Comparison of ENCODE assay signal across 16 cellular contexts in genomic region chr4:66927937-66928336, GRCh38.
DNase-seq lines count a peak whose midpoint lies in the region; ATAC-seq, FAIRE-seq and TF ChIP-seq lines count a peak whose summit lies in the region.
"Had no signal": no experiment of that assay in that cellular context is flagged by ENCODE, and none has a peak within 500 bp of the region (broad histone marks: within the 10 kb centered on the region; RNA-seq: fewer than 3 reads in every experiment).

No MANE protein-coding gene starts in this region.

- ATAC-seq in GM18517 (IDR thresholded peaks at IDR 0.05; ENCODE audit: unreplicated experiment) = no peak
- ATAC-seq: SK-N-SH treated with all-trans-retinoic acid at 6 μM for 48 hours, WTC11 had no signal

- DNase-seq in DMS79 treated with DMSO at 0.1 percent for 48 hours (lab: John Stamatoyannopoulos, UW) (peak; percentile 62), NCI-H187 treated with DMSO at 0.1 percent for 48 hours (lab: John Stamatoyannopoulos, UW) (peak; percentile 84), NCI-H69 (lab: John Stamatoyannopoulos, UW) (peak; percentile 95), myocyte (ENCODE audit: low read depth) (peak; percentile 9), H54 (ENCODE audit: insufficient read length, low spot score) (no peak), D721Med (ENCODE audit: insufficient read length, low spot score) (no peak)
- no peak for DNase-seq in effector CD4-positive, alpha-beta T cell
- DNase-seq: activated naive CD8-positive, alpha-beta T cell treated with anti-CD3 and anti-CD28 coated beads, Interleukin-2, amount 10 ng/mL, durations not matched to agents 7 days and 5 days; glutamatergic neuron; kidney; MM.1S; stimulated activated CD4-positive, alpha-beta T cell treated with anti-CD3 and anti-CD28 coated beads, Interleukin-2, amount 100 ng/mL, for 24 hours; trophoblast cell had no signal

- TF ChIP-seq CTCF in D721Med (IDR thresholded peaks at IDR 0.05; ENCODE audit: insufficient read depth, missing control alignments) = no peak

- FAIRE-seq in H54 (lab: Jason Lieb, UNC) (no peak), D721Med (lab: Jason Lieb, UNC) (no peak)
- FAIRE-seq: kidney had no signal

- no peak for TF ChIP-seq POLR2A in H54 (IDR thresholded peaks at IDR 0.05; ENCODE audit: low read depth, low read length)

Comparison
In these comparisons a context has a peak if more than half of its experiments do, and no peak if none do; other contexts are left out.
1. DNase-seq: peak in DMS79 treated with DMSO at 0.1 percent for 48 hours (single experiment), NCI-H187 treated with DMSO at 0.1 percent for 48 hours (single experiment), NCI-H69 (single experiment) and myocyte (single experiment); none in H54 (single experiment), effector CD4-positive, alpha-beta T cell (single experiment) and D721Med (single experiment).